22 cellular contexts compared by ENCODE assay signal in the genomic region with DNA sequence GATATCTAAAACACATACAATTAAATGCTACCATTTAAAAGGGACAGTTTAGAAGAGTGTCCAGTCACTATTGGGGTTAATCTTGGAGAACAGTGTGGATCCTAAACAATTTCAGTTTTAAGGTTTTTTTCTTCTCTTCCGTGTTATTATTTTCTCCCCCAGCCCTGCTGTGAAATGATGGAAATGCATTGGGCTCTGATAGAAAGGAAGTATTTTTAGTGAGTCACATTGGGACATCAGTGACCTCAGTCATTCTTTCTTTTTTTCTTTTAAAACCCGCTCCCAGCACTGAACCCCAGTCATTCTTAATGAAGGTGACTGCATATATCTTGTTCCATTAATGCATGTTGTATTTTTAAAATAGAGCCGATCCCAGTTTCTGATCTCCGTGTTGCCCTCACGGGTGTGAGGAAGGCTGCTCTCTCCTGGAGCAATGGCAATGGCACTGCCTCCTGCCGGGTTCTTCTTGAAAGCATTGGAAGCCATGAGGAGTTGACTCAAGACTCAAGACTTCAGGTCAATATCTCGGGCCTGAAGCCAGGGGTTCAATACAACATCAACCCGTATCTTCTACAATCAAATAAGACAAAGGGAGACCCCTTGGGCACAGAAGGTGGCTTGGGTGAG.
"Had no signal": no experiment of that assay in that cellular context is flagged by ENCODE, and none has a peak within 500 bp of the region (broad histone marks: within the 10 kb centered on the region; RNA-seq: fewer than 3 reads in every experiment).

No MANE protein-coding gene starts in this region.

- H3K9me3 Mint-ChIP-seq: activated naive CD4-positive, alpha-beta T cell treated with anti-CD3 and anti-CD28 coated beads, Interleukin-2, amount 50 U/mL, for 72 hours; natural killer cell; T-helper 1 cell treated with Interleukin-12 subunit alpha and Interleukin-12 subunit beta and Interleukin-4 antibody, amounts not matched to agents 30 μg/mL and 1 μg/mL, for 36 hours had no signal

- ATAC-seq: activated naive CD4-positive, alpha-beta T cell treated with anti-CD3 and anti-CD28 coated beads, Interleukin-2, amount 50 U/mL, for 72 hours; body of pancreas; esophagus mucosa; gastroesophageal sphincter; heart left ventricle; natural killer cell; sciatic nerve had no signal

- H3K4me1 ChIP-seq: body of pancreas, gastroesophageal sphincter, heart left ventricle, parathyroid adenoma had no signal

- H3K4me3 ChIP-seq: body of pancreas, coronary artery, gastroesophageal sphincter, heart left ventricle, smooth muscle cell had no signal

- H3K27me3 ChIP-seq: body of pancreas, gastroesophageal sphincter, heart left ventricle had no signal

- H2AFZ ChIP-seq: parathyroid adenoma had no signal

- DNase-seq: activated CD4-positive, alpha-beta T cell treated with anti-CD3 and anti-CD28 coated beads, Interleukin-2, amount 50 U/mL, for 1 hour; activated CD4-positive, CD25-positive, alpha-beta regulatory T cell treated with anti-CD3 and anti-CD28 coated beads, Interleukin-2, amount 50 U/mL, for 72 hours; activated CD8-positive, alpha-beta memory T cell treated with anti-CD3 and anti-CD28 coated beads, Interleukin-2, amount 50 U/mL, for 48 hours; activated gamma-delta T cell treated with Interleukin-2 at 50 U/mL for 16 hours; amniotic stem cell; body of pancreas; central memory CD4-positive, alpha-beta T cell; heart left ventricle; immature natural killer cell; kidney glomerular epithelial cell; mesendoderm; natural killer cell; stimulated activated CD4-positive, alpha-beta T cell treated with anti-CD3 and anti-CD28 coated beads, Interleukin-4, amount 100 ng/mL, for 1 hour had no signal

- H3K9me3 ChIP-seq: body of pancreas, gastroesophageal sphincter, heart left ventricle had no signal

- H3K79me2 ChIP-seq: parathyroid adenoma had no signal

- H3K27ac ChIP-seq: body of pancreas, coronary artery, gastroesophageal sphincter, heart left ventricle, parathyroid adenoma, VCaP had no signal

- H3K4me3 Mint-ChIP-seq: immature natural killer cell; natural killer cell; T-helper 1 cell treated with Interleukin-12 subunit alpha and Interleukin-12 subunit beta and Interleukin-4 antibody, amounts not matched to agents 30 μg/mL and 1 μg/mL, for 36 hours had no signal

- H3K9ac ChIP-seq: parathyroid adenoma had no signal

- H3K27ac Mint-ChIP-seq: T-helper 1 cell treated with Interleukin-12 subunit alpha and Interleukin-12 subunit beta and Interleukin-4 antibody, amounts not matched to agents 30 μg/mL and 1 μg/mL, for 36 hours had no signal
